In genomic region chr11:134411887-134412507, GRCh38 we compare ENCODE assay signal across 10 cellular contexts. TPM values are rescaled to one million over a fixed set of nuclear protein-coding genes. Genes with fewer than 3 reads are reported as not detected.
DNase-seq lines count a peak whose midpoint lies in the region; ATAC-seq, FAIRE-seq and TF ChIP-seq lines count a peak whose summit lies in the region.
"Had no signal": no experiment of that assay in that cellular context is flagged by ENCODE, and none has a peak within 500 bp of the region (broad histone marks: within the 10 kb centered on the region; RNA-seq: fewer than 3 reads in every experiment).

Gene B3GAT1 (minus strand): TSS chr11:134412242. CDS start chr11:134387659, 24,583 bp downstream.

- no peak within 1 kb of the TSS for H3K27ac ChIP-seq in endodermal cell (ENCODE audit: low read depth, low read length)
- no peak within 1 kb of the TSS for H3K27ac ChIP-seq in parathyroid adenoma

- H3K9ac ChIP-seq in endodermal cell (ENCODE audit: extremely low read depth, low read length, poor library complexity, severe bottlenecking) (no peak within 1 kb of the TSS), parathyroid adenoma (no peak within 1 kb of the TSS)

- H3K36me3 Mint-ChIP-seq in endodermal cell (ENCODE audit: low read depth) = no peaks in the 10 kb centered on the region

- FAIRE-seq in D721Med (lab: Jason Lieb, UNC) = no peak
- FAIRE-seq: kidney had no signal

- H3K27ac Mint-ChIP-seq in endodermal cell = no peak within 1 kb of the TSS

- H3K36me3 ChIP-seq in endodermal cell (ENCODE audit: control insufficient read depth, insufficient read depth, low read length) (no peaks in the 10 kb centered on the region), parathyroid adenoma (ENCODE audit: control insufficient read depth, insufficient read depth, low read length) (no peaks in the 10 kb centered on the region)

- peaks cover 30% of the 10 kb centered on the region for H3K4me1 Mint-ChIP-seq in endodermal cell

- no peaks in the 10 kb centered on the region for H3K9me3 Mint-ChIP-seq in endodermal cell

- DNase-seq in D721Med (ENCODE audit: insufficient read length, low spot score) (peak; percentile 66), NCI-H1105 treated with DMSO at 0.1 percent for 48 hours (lab: John Stamatoyannopoulos, UW) (peak; percentile 57), endodermal cell (peak; percentile 71), UCSD-AML1 (lab: John Stamatoyannopoulos, UW; ENCODE audit: unreplicated experiment) (no peak), RPMI8226 (no peak), HT-29 (ENCODE audit: low spot score) (no peak)
- DNase-seq: KG1, kidney had no signal

- no peaks in the 10 kb centered on the region for H3K4me1 ChIP-seq in endodermal cell (ENCODE audit: control insufficient read depth, insufficient read depth, low read length)
- H3K4me1 ChIP-seq in parathyroid adenoma = no peaks in the 10 kb centered on the region

- peaks cover 75% of the 10 kb centered on the region for H3K27me3 Mint-ChIP-seq in endodermal cell (ENCODE audit: insufficient read depth)

- no peak for TF ChIP-seq CTCF in D721Med (IDR thresholded peaks at IDR 0.05; ENCODE audit: insufficient read depth, missing control alignments)
- no peak for TF ChIP-seq CTCF in endodermal cell (conservative IDR thresholded peaks at IDR 0.05)
- TF ChIP-seq CTCF in parathyroid adenoma (IDR thresholded peaks at IDR 0.05) = no peak

- 0% methylated on average over 41 of the region's 92 CpGs; no CpG with 5 or more reads in 1 of the 2 experiments for WGBS in endodermal cell (ENCODE audit: insufficient coverage in 1 of 2, insufficient read length in 1 of 2), 2 experiments

- H3K27me3 ChIP-seq in endodermal cell (ENCODE audit: control insufficient read depth, insufficient read depth, low read length, poor library complexity, severe bottlenecking) = peaks cover 61% of the 10 kb centered on the region
- H3K27me3 ChIP-seq in parathyroid adenoma (ENCODE audit: control insufficient read depth, insufficient read depth, low read length) = peaks cover 3% of the 10 kb centered on the region

- H3K4me3 ChIP-seq in endodermal cell (ENCODE audit: low read length) (peak within 1 kb of the TSS; percentile 71), parathyroid adenoma (ENCODE audit: low read depth, low read length) (no peak within 1 kb of the TSS)

- H3K4me2 ChIP-seq in parathyroid adenoma (ENCODE audit: low read length) = no peak within 1 kb of the TSS

- no peaks in the 10 kb centered on the region for H3K79me2 ChIP-seq in parathyroid adenoma

- H3K9me3 ChIP-seq in endodermal cell (ENCODE audit: control insufficient read depth, low read length) = no peaks in the 10 kb centered on the region
- no peaks in the 10 kb centered on the region for H3K9me3 ChIP-seq in parathyroid adenoma (ENCODE audit: control insufficient read depth, low read length)

- H2AFZ ChIP-seq in parathyroid adenoma = peak within 1 kb of the TSS; percentile 42

- H3K4me3 Mint-ChIP-seq in endodermal cell = peak within 1 kb of the TSS; percentile 74

- ATAC-seq in GM21723 (IDR thresholded peaks at IDR 0.05; ENCODE audit: unreplicated experiment) = no peak

RNA-seq across cellular contexts. Expression of gene B3GAT1, which starts in this region (rescaled TPM):
- 10 to 100 TPM; 20.6 to 29.5 TPM for total RNA-seq in endodermal cell
- polyA plus RNA-seq in endodermal cell (2013, experiment 1 of 2) = 28.8 TPM
- 26.2 TPM for polyA plus RNA-seq in endodermal cell (2013, experiment 2 of 2)
- 0.23 TPM in 1 of 2 replicates, not detected in the other for total RNA-seq in HT-29 (2014; rRNA removed; shearing (Covaris generic))

Comparison
In these comparisons a context has a peak if more than half of its experiments do, and no peak if none do; other contexts are left out.
1. RNA of gene B3GAT1 (total RNA-seq): 20.6 to 29.5 TPM in endodermal cell; 0.23 TPM in HT-29; every median in the first group is over 10 times any median in the second.
2. DNase-seq: peak in D721Med (single experiment), NCI-H1105 treated with DMSO at 0.1 percent for 48 hours (single experiment) and endodermal cell (single experiment); none in UCSD-AML1 (single experiment), RPMI8226 (single experiment) and HT-29 (single experiment).